ENCODE assay signal across 9 cellular contexts in genomic region chr18:34222025-34222395, GRCh38. TPM values are rescaled to one million over a fixed set of nuclear protein-coding genes. Genes with fewer than 3 reads are reported as not detected.
A peak's percentile ranks its signal among the peaks of the same experiment; 100 is the strongest.
DNase-seq lines count a peak whose midpoint lies in the region; ATAC-seq and TF ChIP-seq lines count a peak whose summit lies in the region.
"Had no signal": no experiment of that assay in that cellular context is flagged by ENCODE, and none has a peak within 500 bp of the region (broad histone marks: within the 10 kb centered on the region; RNA-seq: fewer than 3 reads in every experiment).

No MANE protein-coding gene starts in this region.

- no peak overlapping the region for H3K27ac ChIP-seq in SJCRH30
- H3K27ac ChIP-seq in stomach smooth muscle (ENCODE audit: low read length): no peak overlapping the region

- H3K27me3 Mint-ChIP-seq in activated CD4-positive, alpha-beta T cell treated with anti-CD3 and anti-CD28 coated beads for 36 hours: peaks cover 37% of the 10 kb centered on the region

- H3K9me3 ChIP-seq in SJCRH30 (replicated peaks) (no peaks in the 10 kb centered on the region), iPS-18c (ENCODE audit: control insufficient read depth, insufficient read depth, low read length) (no peaks in the 10 kb centered on the region), stomach smooth muscle (ENCODE audit: control insufficient read depth in 2 of 2, low read length in 2 of 2) (peaks cover 0 to 2% of the 10 kb centered on the region in 2 donors)

- no peak overlapping the region for H3K9ac ChIP-seq in stomach smooth muscle (ENCODE audit: low read length in 2 of 2)

- no peak for TF ChIP-seq CTCF in GM13977 (IDR thresholded peaks at IDR 0.05; ENCODE audit: extremely low read depth, insufficient read depth, missing control alignments)

- ATAC-seq in GM19452 (IDR thresholded peaks at IDR 0.05; ENCODE audit: unreplicated experiment): no peak
- no peak for ATAC-seq in activated CD4-positive, alpha-beta T cell treated with anti-CD3 and anti-CD28 coated beads for 36 hours

- peaks cover 2% of the 10 kb centered on the region for H3K4me1 Mint-ChIP-seq in activated CD4-positive, alpha-beta T cell treated with anti-CD3 and anti-CD28 coated beads for 36 hours

- H3K27me3 ChIP-seq in SJCRH30 (peaks cover 11% of the 10 kb centered on the region), stomach smooth muscle (ENCODE audit: control insufficient read depth in 1 of 2, insufficient read depth in 2 of 2, low read length in 2 of 2) (peaks cover 16 to 41% of the 10 kb centered on the region in 2 donors)

- no peak overlapping the region for H3K27ac Mint-ChIP-seq in activated CD4-positive, alpha-beta T cell treated with anti-CD3 and anti-CD28 coated beads for 36 hours
- H3K27ac Mint-ChIP-seq: B cell had no signal

- H3K4me3 ChIP-seq in SJCRH30 (peak overlapping the region; percentile 49), iPS-18c (ENCODE audit: insufficient read depth, low read depth, low read length) (peak overlapping the region; percentile 67), stomach smooth muscle (ENCODE audit: low read length in 2 of 2) (peak overlapping the region; percentile 74 to 76)

- H3K36me3 ChIP-seq in SJCRH30: no peaks in the 10 kb centered on the region
- no peaks in the 10 kb centered on the region for H3K36me3 ChIP-seq in stomach smooth muscle (ENCODE audit: control insufficient read depth in 2 of 2, insufficient read depth in 2 of 2, low read length in 2 of 2)

- in situ Hi-C loops in GM13977 (cut with MboI; ENCODE audit: low pct_unique_long_range_greater_than_20kb, low sequenced_read_pairs, unreplicated experiment): no loop called here

- POLR2A ChIA-PET in activated CD4-positive, alpha-beta T cell treated with anti-CD3 and anti-CD28 coated beads for 36 hours (lab: Charles Lee): no interaction called here

- intact Hi-C loops in activated CD4-positive, alpha-beta T cell treated with anti-CD3 and anti-CD28 coated beads for 36 hours (cut with DNase I, micrococcal nuclease): no loop called here

- no peaks in the 10 kb centered on the region for H3K9me3 Mint-ChIP-seq in activated CD4-positive, alpha-beta T cell treated with anti-CD3 and anti-CD28 coated beads for 36 hours (ENCODE audit: low read depth)

- CTCF ChIA-PET in activated CD4-positive, alpha-beta T cell treated with anti-CD3 and anti-CD28 coated beads for 36 hours (lab: Charles Lee): no interaction called here

- H3K36me3 Mint-ChIP-seq in activated CD4-positive, alpha-beta T cell treated with anti-CD3 and anti-CD28 coated beads for 36 hours (ENCODE audit: low read depth): no peaks in the 10 kb centered on the region

- H3K4me3 Mint-ChIP-seq in activated CD4-positive, alpha-beta T cell treated with anti-CD3 and anti-CD28 coated beads for 36 hours: no peak overlapping the region
- H3K4me3 Mint-ChIP-seq: B cell had no signal

- peak; percentile 44 to 74 for DNase-seq in NCI-H524 (lab: John Stamatoyannopoulos, UW)
- DNase-seq in NCI-H524 treated with DMSO at 0.1 percent for 48 hours (lab: John Stamatoyannopoulos, UW): no peak
- peak in 1 of 2 experiments; percentile 6 for DNase-seq in SJCRH30
- DNase-seq in GM13977 (ENCODE audit: low spot score): no peak
- DNase-seq in activated CD4-positive, alpha-beta T cell treated with anti-CD3 and anti-CD28 coated beads for 36 hours: no peak

- no peaks in the 10 kb centered on the region for H3K4me1 ChIP-seq in SJCRH30
- H3K4me1 ChIP-seq in stomach smooth muscle (ENCODE audit: control insufficient read depth, insufficient read depth, low read length): peaks cover 21% of the 10 kb centered on the region

RNA-seq across cellular contexts. Expression of gene NOL4, which starts 2.7 kb away (rescaled TPM):
- total RNA-seq in SJCRH30 (2014; rRNA removed; shearing (Covaris generic)): 0.06 and 0.08 TPM in 2 replicates
- total RNA-seq in activated CD4-positive, alpha-beta T cell treated with anti-CD3 and anti-CD28 coated beads for 36 hours: not detected
- total RNA-seq: B cell had no signal

Comparison
In these comparisons a context has a peak if more than half of its experiments do, and no peak if none do; other contexts are left out.
1. DNase-seq: peak in NCI-H524 (2 of 2); none in NCI-H524 treated with DMSO at 0.1 percent for 48 hours (single experiment), GM13977 (single experiment) and activated CD4-positive, alpha-beta T cell treated with anti-CD3 and anti-CD28 coated beads for 36 hours (single experiment).
2. Peak in every context shown above with its lines, with median percentiles within 50 percentile points of each other: H3K4me3 ChIP-seq.